Comparison of ENCODE assay signal across 15 cellular contexts in genomic region chr1:91608876-91609275, GRCh38.
A peak's percentile ranks its signal among the peaks of the same experiment; 100 is the strongest.
DNase-seq lines count a peak whose midpoint lies in the region; ATAC-seq and TF ChIP-seq lines count a peak whose summit lies in the region.
"Had no signal": no experiment of that assay in that cellular context is flagged by ENCODE, and none has a peak within 500 bp of the region (broad histone marks: within the 10 kb centered on the region; RNA-seq: fewer than 3 reads in every experiment).

No MANE protein-coding gene starts in this region.

- H2BK5ac ChIP-seq in neuronal stem cell (ENCODE audit: low read length), result no peak overlapping the region

- no TSS peak for BruUV-seq in Caco-2 (replicated peaks; lab: Mats Ljungman, UMichigan)

- DNase-seq in Caco-2 (no peak), M059J (ENCODE audit: low read depth) (peak; percentile 50), choroid plexus epithelial cell (ENCODE audit: low read depth) (peak; percentile 39), neuronal stem cell (ENCODE audit: low spot score) (no peak), left ventricle myocardium superior (no peak), activated T-cell treated with anti-CD3 and anti-CD28 coated beads for 4 hours (no peak), MM.1S (no peak)
- DNase-seq: activated CD4-positive, alpha-beta T cell treated with anti-CD3 and anti-CD28 coated beads for 1 hour; activated T-cell treated with anti-CD3 and anti-CD28 coated beads, Interleukin-2, amount 50 U/mL, for 72 hours; stimulated activated CD4-positive, alpha-beta T cell treated with anti-CD3 and anti-CD28 coated beads, Interleukin-4, amount 100 ng/mL, for 4 hours; T-cell had no signal

- H3K36me3 Mint-ChIP-seq in Caco-2 (ENCODE audit: insufficient read depth, unreplicated experiment), result no peaks in the 10 kb centered on the region
- H3K36me3 Mint-ChIP-seq: T-cell had no signal

- H3K4me3 ChIP-seq in Caco-2 (ENCODE audit: low read depth, low read length) (no peak overlapping the region), choroid plexus epithelial cell (ENCODE audit: low read depth, low read length) (no peak overlapping the region), neuronal stem cell (ENCODE audit: low read length in 2 of 2) (no peak overlapping the region), MM.1S (ENCODE audit: low read length) (no peak overlapping the region)
- H3K4me3 ChIP-seq: GM23338, K562 had no signal

- POLR2A ChIA-PET in Caco-2 (lab: Charles Lee), result no interaction called here

- no peak overlapping the region for H4K91ac ChIP-seq in neuronal stem cell (ENCODE audit: low read depth, low read length, poor library complexity)

- peak overlapping the region; percentile 43 for H3K4ac ChIP-seq in neuronal stem cell (ENCODE audit: low read length)

- H3K9me2 ChIP-seq in MM.1S (replicated peaks; ENCODE audit: insufficient read depth, low read length), result no peaks in the 10 kb centered on the region

- no peak overlapping the region for H2BK120ac ChIP-seq in neuronal stem cell (ENCODE audit: low read depth, low read length)

- no peak overlapping the region for H3K27ac ChIP-seq in neuronal stem cell (replicated peaks; ENCODE audit: low read length)
- H3K27ac ChIP-seq in MM.1S (ENCODE audit: low read length), result no peak overlapping the region

- H2AFZ ChIP-seq in neuronal stem cell (ENCODE audit: low read length) (no peak overlapping the region), MM.1S (ENCODE audit: low read length) (no peak overlapping the region)
- H2AFZ ChIP-seq: GM23338 had no signal

- H3K27ac Mint-ChIP-seq in Caco-2 (ENCODE audit: unreplicated experiment), result peak overlapping the region; percentile 95
- H3K27ac Mint-ChIP-seq: activated T-cell treated with anti-CD3 and anti-CD28 coated beads, Interleukin-2, amount 50 U/mL, for 72 hours; GM23338; stimulated activated naive CD8-positive, alpha-beta T cell treated with anti-CD3 and anti-CD28 coated beads, Interleukin-15, Interleukin-2, amounts not matched to agents 100 ng/mL and 50 ng/mL, for 24 hours; T-cell had no signal

- no CpG with 5 or more reads among the region's 5 CpGs for WGBS in neuronal stem cell (ENCODE audit: extremely low coverage in 2 of 2, insufficient read length in 2 of 2, insufficient replicate concordance in 1 of 2), 2 donors

- no peaks in the 10 kb centered on the region for H3K79me2 ChIP-seq in MM.1S (ENCODE audit: low read length)

- TF ChIP-seq CTCF in Caco-2 (IDR thresholded peaks at IDR 0.05; ENCODE audit: insufficient read depth in 1 of 2, low read depth in 1 of 2, low read length in 1 of 2, severe bottlenecking in 1 of 2, unreplicated experiment in 1 of 2) (no peak), choroid plexus epithelial cell (conservative IDR thresholded peaks at IDR 0.05; ENCODE audit: low read depth, low read length) (no peak), MM.1S (IDR thresholded peaks at IDR 0.05; ENCODE audit: low read length) (no peak)

- H3K9ac ChIP-seq in neuronal stem cell (ENCODE audit: low read depth, low read length, poor library complexity), result no peak overlapping the region
- H3K9ac ChIP-seq in MM.1S (ENCODE audit: low read length), result no peak overlapping the region

- H3K27me3 ChIP-seq in Caco-2 (replicated peaks; ENCODE audit: control insufficient read depth, insufficient read depth, low read length) (no peaks in the 10 kb centered on the region), neuronal stem cell (ENCODE audit: control insufficient read depth in 3 of 3, insufficient read depth in 3 of 3, low read depth in 1 of 3, low read length in 3 of 3) (no peaks in the 10 kb centered on the region), MM.1S (replicated peaks; ENCODE audit: insufficient read depth, low read length) (no peaks in the 10 kb centered on the region)

- no peak for ATAC-seq in left ventricle myocardium superior
- no peak for ATAC-seq in HG03095 (IDR thresholded peaks at IDR 0.05; ENCODE audit: unreplicated experiment)
- ATAC-seq: activated T-cell treated with anti-CD3 and anti-CD28 coated beads, Interleukin-2, amount 50 U/mL, for 72 hours; GM23338; K562; T-cell had no signal

- H3K36me3 ChIP-seq in Caco-2 (ENCODE audit: control insufficient read depth, insufficient read depth, low read length) (no peaks in the 10 kb centered on the region), neuronal stem cell (replicated peaks in 1 of 2; ENCODE audit: control insufficient read depth in 2 of 2, insufficient read depth in 2 of 2, low read length in 2 of 2) (no peaks in the 10 kb centered on the region), MM.1S (replicated peaks; ENCODE audit: insufficient read depth, low read length) (no peaks in the 10 kb centered on the region)

- H3K4me1 Mint-ChIP-seq in Caco-2 (ENCODE audit: low read depth, unreplicated experiment), result peaks cover 17% of the 10 kb centered on the region
- H3K4me1 Mint-ChIP-seq: T-cell had no signal

- no peaks in the 10 kb centered on the region for H3K79me1 ChIP-seq in neuronal stem cell (ENCODE audit: low read depth, low read length)

- no peak overlapping the region for H2AK5ac ChIP-seq in neuronal stem cell (ENCODE audit: low read depth, low read length)

- CTCF ChIA-PET in Caco-2 (lab: Charles Lee), result no interaction called here

- H3K18ac ChIP-seq in neuronal stem cell (ENCODE audit: low read length), result no peak overlapping the region

- no peak overlapping the region for H3K23ac ChIP-seq in neuronal stem cell (ENCODE audit: low read depth, low read length, poor library complexity)

- no peak overlapping the region for H2BK12ac ChIP-seq in neuronal stem cell (ENCODE audit: low read length)

- intact Hi-C loops in Caco-2 (cut with micrococcal nuclease; ENCODE audit: unreplicated experiment) (no loop called here), left ventricle myocardium superior (cut with micrococcal nuclease) (no loop called here)

- H4K8ac ChIP-seq in neuronal stem cell (ENCODE audit: low read depth, low read length), result no peak overlapping the region

- H3K9me3 ChIP-seq in Caco-2 (no peaks in the 10 kb centered on the region), neuronal stem cell (replicated peaks in 1 of 2; ENCODE audit: control insufficient read depth in 2 of 2, insufficient read depth in 1 of 2, low read depth in 1 of 2, low read length in 2 of 2) (no peaks in the 10 kb centered on the region), MM.1S (replicated peaks; ENCODE audit: insufficient read depth, low read length) (no peaks in the 10 kb centered on the region)

- H4K20me1 ChIP-seq in MM.1S (ENCODE audit: insufficient read depth, low read length), result no peaks in the 10 kb centered on the region

- H3K9me3 Mint-ChIP-seq in Caco-2 (ENCODE audit: unreplicated experiment), result no peaks in the 10 kb centered on the region
- H3K9me3 Mint-ChIP-seq: GM23338; stimulated activated naive CD8-positive, alpha-beta T cell treated with anti-CD3 and anti-CD28 coated beads, Interleukin-15, Interleukin-2, amounts not matched to agents 100 ng/mL and 50 ng/mL, for 24 hours; T-cell had no signal

- H3F3A ChIP-seq in MM.1S (ENCODE audit: insufficient read depth, low read length), result no peaks in the 10 kb centered on the region

- H2BK15ac ChIP-seq in neuronal stem cell (ENCODE audit: low read length), result peak overlapping the region; percentile 41

- H3K4me2 ChIP-seq in neuronal stem cell (ENCODE audit: insufficient read depth, low read length, poor library complexity, severe bottlenecking), result no peak overlapping the region
- H3K4me2 ChIP-seq in MM.1S (ENCODE audit: low read depth, low read length), result no peak overlapping the region
- H3K4me2 ChIP-seq: GM23338 had no signal

- H3K27me3 Mint-ChIP-seq in Caco-2 (ENCODE audit: insufficient read depth, unreplicated experiment), result no peaks in the 10 kb centered on the region
- H3K27me3 Mint-ChIP-seq: stimulated activated naive CD8-positive, alpha-beta T cell treated with anti-CD3 and anti-CD28 coated beads, Interleukin-15, Interleukin-2, amounts not matched to agents 100 ng/mL and 50 ng/mL, for 24 hours; T-cell had no signal

- H3K14ac ChIP-seq in neuronal stem cell (ENCODE audit: low read length), result no peak overlapping the region

- H3K4me1 ChIP-seq in Caco-2 (peaks cover 41% of the 10 kb centered on the region), neuronal stem cell (ENCODE audit: control insufficient read depth in 2 of 2, insufficient read depth in 1 of 2, low read depth in 1 of 2, low read length in 2 of 2) (peaks cover 6 to 14% of the 10 kb centered on the region in 2 donors), MM.1S (ENCODE audit: low read length) (no peaks in the 10 kb centered on the region)

- H3K4me3 Mint-ChIP-seq in Caco-2 (ENCODE audit: unreplicated experiment), result no peak overlapping the region
- H3K4me3 Mint-ChIP-seq: activated T-cell treated with anti-CD3 and anti-CD28 coated beads, Interleukin-2, amount 50 U/mL, for 72 hours; GM23338; stimulated activated naive CD8-positive, alpha-beta T cell treated with anti-CD3 and anti-CD28 coated beads, Interleukin-15, Interleukin-2, amounts not matched to agents 100 ng/mL and 50 ng/mL, for 24 hours; T-cell had no signal

Comparison
In these comparisons a context has a peak if more than half of its experiments do, and no peak if none do; other contexts are left out.
1. DNase-seq: peak in M059J (single experiment) and choroid plexus epithelial cell (single experiment); none in Caco-2 (0 of 2), neuronal stem cell (single experiment), left ventricle myocardium superior (single experiment), activated T-cell treated with anti-CD3 and anti-CD28 coated beads for 4 hours (single experiment) and MM.1S (single experiment).